In the genomic region with DNA sequence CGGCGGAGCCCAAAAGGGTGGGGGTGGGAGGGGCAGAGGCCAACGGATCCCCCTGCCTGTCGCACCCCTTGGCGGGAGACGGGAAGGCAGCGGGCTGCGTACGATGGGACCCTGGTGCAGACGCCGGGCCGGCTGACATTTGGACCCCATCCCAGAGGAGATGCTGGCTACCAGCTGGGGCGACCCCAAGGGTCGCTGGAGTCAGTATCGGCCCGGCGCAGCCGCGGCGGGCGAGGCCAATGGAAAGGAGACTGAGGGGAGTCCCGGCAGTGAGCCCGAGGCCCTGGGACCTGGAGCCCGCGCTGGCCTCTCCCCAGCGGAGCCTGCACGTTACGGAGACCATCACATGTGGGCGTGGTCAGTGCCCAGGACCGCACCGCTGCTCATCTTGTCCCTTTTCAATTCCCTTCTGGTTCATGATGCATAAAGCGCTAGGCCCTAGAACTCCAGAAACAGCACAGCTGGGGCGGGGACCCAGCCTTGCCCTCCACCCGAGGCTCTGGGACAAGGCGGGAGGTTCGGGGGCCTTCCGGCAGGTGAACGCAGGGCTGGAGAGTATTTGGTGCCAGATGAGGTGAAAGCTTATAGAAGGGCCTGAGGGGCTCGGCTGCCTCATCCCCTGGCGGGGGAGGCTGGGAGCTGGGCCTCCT, we compare ENCODE assay signal across 8 cellular contexts. TPM values are rescaled to one million over a fixed set of nuclear protein-coding genes. Genes with fewer than 3 reads are reported as not detected.
DNase-seq lines count a peak whose midpoint lies in the region; ATAC-seq, FAIRE-seq and TF ChIP-seq lines count a peak whose summit lies in the region.

No MANE protein-coding gene starts in this region.

- FAIRE-seq in GM19239 (lab: Jason Lieb, UNC) (no peak), D721Med (lab: Jason Lieb, UNC) (no peak)

- peaks cover 12% of the 10 kb centered on the region for H3K4me1 Mint-ChIP-seq in central memory CD8-positive, alpha-beta T cell
- peaks cover 6 to 16% (median 7%) of the 10 kb centered on the region in 3 donors for H3K4me1 Mint-ChIP-seq in naive B cell

- peak overlapping the region; percentile 73 for H3K4me3 Mint-ChIP-seq in central memory CD8-positive, alpha-beta T cell
- H3K4me3 Mint-ChIP-seq in naive B cell = peak overlapping the region; percentile 40 to 90 (median 79)

- no peak overlapping the region for H3K27ac Mint-ChIP-seq in central memory CD8-positive, alpha-beta T cell (ENCODE audit: low read depth)
- H3K27ac Mint-ChIP-seq in naive B cell = peak overlapping the region in 1 of 6 donors; percentile 39

- TF ChIP-seq CTCF in D721Med (IDR thresholded peaks at IDR 0.05; ENCODE audit: insufficient read depth, missing control alignments) = no peak

- H3K27me3 Mint-ChIP-seq in central memory CD8-positive, alpha-beta T cell = no peaks in the 10 kb centered on the region
- peaks cover 0 to 16% (median 0%) of the 10 kb centered on the region in 3 donors for H3K27me3 Mint-ChIP-seq in naive B cell

- no peaks in the 10 kb centered on the region for H3K9me3 Mint-ChIP-seq in central memory CD8-positive, alpha-beta T cell
- H3K9me3 Mint-ChIP-seq in naive B cell = no peaks in the 10 kb centered on the region

- DNase-seq in D341Med (ENCODE audit: low spot score) (peak; percentile 64), NCI-H2196 (lab: John Stamatoyannopoulos, UW; ENCODE audit: unreplicated experiment) (peak; percentile 52), naive B cell (no peak), GM19239 (ENCODE audit: insufficient read length, low spot score) (no peak), D721Med (ENCODE audit: insufficient read length, low spot score) (no peak)
- no peak for DNase-seq in central memory CD8-positive, alpha-beta T cell (ENCODE audit: low spot score in 2 of 2)

- ATAC-seq in central memory CD8-positive, alpha-beta T cell (replicated peaks; ENCODE audit: extremely low read depth, poor library complexity, severe bottlenecking) = peak; percentile 26
- ATAC-seq in naive B cell (ENCODE audit: low read depth in 2 of 2) (peak; percentile 14 to 18), GM19452 (IDR thresholded peaks at IDR 0.05; ENCODE audit: unreplicated experiment) (no peak), GM18909 (IDR thresholded peaks at IDR 0.05; ENCODE audit: poor library complexity, unreplicated experiment) (no peak)

- peaks cover 4% of the 10 kb centered on the region for H3K36me3 Mint-ChIP-seq in central memory CD8-positive, alpha-beta T cell (ENCODE audit: insufficient read depth)
- H3K36me3 Mint-ChIP-seq in naive B cell = no peaks in the 10 kb centered on the region

RNA-seq across cellular contexts. Expression of a gene that starts 8.0 kb away (rescaled TPM):
- polyA plus RNA-seq in naive B cell (ENCODE audit: low read depth in 6 of 6) = 10 to 100 TPM; 39.0 to 78.2 (median 46.9) TPM

RNA-seq across cellular contexts. Expression of a gene that starts 19.2 kb away (rescaled TPM):
- under 1 TPM in 1 of 6 donors, not detected in 5; 0.09 TPM for polyA plus RNA-seq in naive B cell (ENCODE audit: low read depth in 6 of 6)

RNA-seq across cellular contexts. Expression of a gene that starts 20.0 kb away (rescaled TPM):
- 1 to 10 TPM in 2 of 6 donors, under 1 TPM in 4; 0.72 to 1.4 (median 0.90) TPM for polyA plus RNA-seq in naive B cell (ENCODE audit: low read depth in 6 of 6)

RNA-seq across cellular contexts. Expression of a gene that starts 21.1 kb away (rescaled TPM):
- under 1 TPM in 1 of 6 donors, not detected in 5; 0.03 TPM for polyA plus RNA-seq in naive B cell (ENCODE audit: low read depth in 6 of 6)

RNA-seq across cellular contexts. Expression of a gene that starts 32.8 kb away (rescaled TPM):
- 1,000 to 10,000 TPM; 2,496 to 3,315 (median 3,022) TPM for polyA plus RNA-seq in naive B cell (ENCODE audit: low read depth in 6 of 6)

Comparison
In these comparisons a context has a peak if more than half of its experiments do, and no peak if none do; other contexts are left out.
1. DNase-seq: peak in D341Med (single experiment) and NCI-H2196 (single experiment); none in central memory CD8-positive, alpha-beta T cell (0 of 2), naive B cell (single experiment), GM19239 (single experiment) and D721Med (single experiment).
2. ATAC-seq: peak in central memory CD8-positive, alpha-beta T cell (single experiment) and naive B cell (2 of 2); none in GM19452 (single experiment) and GM18909 (single experiment).